ENCODE assay signal across 21 cellular contexts in genomic region chr20:45883100-45883469, GRCh38. TPM values are rescaled to one million over a fixed set of nuclear protein-coding genes. Genes with fewer than 3 reads are reported as not detected.
DNase-seq lines count a peak whose midpoint lies in the region; TF ChIP-seq lines count a peak whose summit lies in the region.
"Had no signal": no experiment of that assay in that cellular context is flagged by ENCODE, and none has a peak within 500 bp of the region (broad histone marks: within the 10 kb centered on the region; RNA-seq: fewer than 3 reads in every experiment).

No MANE protein-coding gene starts in this region.

- H2BK5ac ChIP-seq in H9 (ENCODE audit: insufficient read length, low read length), result no peak overlapping the region

- CTCF ChIA-PET in activated CD4-positive, alpha-beta T cell treated with anti-CD3 and anti-CD28 coated beads, Interleukin-2, amount 10 ng/mL, durations not matched to agents 7 days and 5 days (lab: Charles Lee), result interaction anchor here (0.6 to 1.6 kb wide), 3 partner anchors 9 to 58 kb away, joined by 3 to 4 read pairs (median 4); partner anchors contain the start of gene CTSA

- peaks cover 5% of the 10 kb centered on the region for H3K23me2 ChIP-seq in H9 (ENCODE audit: insufficient read length, low read depth, low read length, poor library complexity, severe bottlenecking)

- H4K8ac ChIP-seq in H9 (replicated peaks; ENCODE audit: insufficient read length, low read depth, low read length), result no peak overlapping the region

- H3K27me3 Mint-ChIP-seq in activated CD4-positive, alpha-beta T cell treated with anti-CD3 and anti-CD28 coated beads, Interleukin-2, amount 10 ng/mL, durations not matched to agents 7 days and 5 days, result no peaks in the 10 kb centered on the region
- no peaks in the 10 kb centered on the region for H3K27me3 Mint-ChIP-seq in H9 (ENCODE audit: low read depth)
- no peaks in the 10 kb centered on the region for H3K27me3 Mint-ChIP-seq in activated naive CD8-positive, alpha-beta T cell treated with anti-CD3 and anti-CD28 coated beads for 36 hours
- H3K27me3 Mint-ChIP-seq in neural progenitor cell (ENCODE audit: insufficient read depth, low read depth), result peaks cover 2% of the 10 kb centered on the region
- H3K27me3 Mint-ChIP-seq: stimulated activated naive CD8-positive, alpha-beta T cell treated with anti-CD3 and anti-CD28 coated beads, Interleukin-15, amount 100 ng/mL, for 72 hours had no signal

- no peak overlapping the region for H3K14ac ChIP-seq in H9 (ENCODE audit: insufficient read depth, low read length)

- WGBS in H9 (ENCODE audit: extremely low coverage, insufficient read length, low lambda C conversion rate), result no CpG with 5 or more reads among the region's 9 CpGs

- H3K27ac ChIP-seq in H9 (ENCODE audit: insufficient read length, low read depth, low read length) (no peak overlapping the region), neural progenitor cell (no peak overlapping the region), brain microvascular endothelial cell (no peak overlapping the region)
- H3K27ac ChIP-seq: esophagus squamous epithelium, left lung, sigmoid colon, upper lobe of left lung, WERI-Rb-1 had no signal

- peaks cover 44% of the 10 kb centered on the region for H3K4me1 Mint-ChIP-seq in activated CD4-positive, alpha-beta T cell treated with anti-CD3 and anti-CD28 coated beads, Interleukin-2, amount 10 ng/mL, durations not matched to agents 7 days and 5 days
- H3K4me1 Mint-ChIP-seq in H9, result peaks cover 5 to 9% of the 10 kb centered on the region in 2 experiments
- H3K4me1 Mint-ChIP-seq in activated naive CD8-positive, alpha-beta T cell treated with anti-CD3 and anti-CD28 coated beads for 36 hours, result peaks cover 44% of the 10 kb centered on the region
- H3K4me1 Mint-ChIP-seq in neural progenitor cell, result peaks cover 20% of the 10 kb centered on the region

- no peak overlapping the region for H3T11ph ChIP-seq in H9 (ENCODE audit: low read length)

- H2BK20ac ChIP-seq in H9 (ENCODE audit: low read depth, low read length, poor library complexity, severe bottlenecking), result no peak overlapping the region

- H3K9ac ChIP-seq in H9 (ENCODE audit: extremely low read depth, insufficient read length, low read length), result no peak overlapping the region
- H3K9ac ChIP-seq in neural progenitor cell, result no peak overlapping the region

- H3K56ac ChIP-seq in H9 (ENCODE audit: insufficient read length, low read depth, low read length), result no peak overlapping the region

- H2AK5ac ChIP-seq in H9 (ENCODE audit: insufficient read length, low read length), result no peak overlapping the region

- H3K4ac ChIP-seq in H9 (ENCODE audit: low read depth, low read length), result no peak overlapping the region

- no peak for TF ChIP-seq CTCF in H9 (conservative IDR thresholded peaks at IDR 0.05)
- no peak for TF ChIP-seq CTCF in neural progenitor cell (IDR thresholded peaks at IDR 0.05)
- no peak for TF ChIP-seq CTCF in GM10266 (IDR thresholded peaks at IDR 0.05; ENCODE audit: control insufficient read depth, insufficient read depth, low read depth, missing control alignments)
- no peak for TF ChIP-seq CTCF in brain microvascular endothelial cell (IDR thresholded peaks at IDR 0.05; ENCODE audit: low read depth, low read length, missing control alignments)

- no peaks in the 10 kb centered on the region for H3K36me3 ChIP-seq in neural progenitor cell
- H3K36me3 ChIP-seq in brain microvascular endothelial cell (replicated peaks), result peaks cover 12% of the 10 kb centered on the region

- H3K79me2 ChIP-seq in H9 (ENCODE audit: insufficient read depth, low read length) (peaks cover 5% of the 10 kb centered on the region; the same call in 1 of the 2 replicates), neural progenitor cell (ENCODE audit: low read depth) (peaks cover 18% of the 10 kb centered on the region)

- POLR2A ChIA-PET in activated CD4-positive, alpha-beta T cell treated with anti-CD3 and anti-CD28 coated beads, Interleukin-2, amount 10 ng/mL, durations not matched to agents 7 days and 5 days (lab: Charles Lee), result no interaction called here

- H3K4me3 Mint-ChIP-seq in activated CD4-positive, alpha-beta T cell treated with anti-CD3 and anti-CD28 coated beads, Interleukin-2, amount 10 ng/mL, durations not matched to agents 7 days and 5 days, result no peak overlapping the region
- H3K4me3 Mint-ChIP-seq in H9 (peak overlapping the region; percentile 12 to 72; a peak in 2 of 5 replicates), neural progenitor cell (peak overlapping the region; percentile 81)
- H3K4me3 Mint-ChIP-seq in activated naive CD8-positive, alpha-beta T cell treated with anti-CD3 and anti-CD28 coated beads for 36 hours, result peak overlapping the region; percentile 8

- H3K9me3 ChIP-seq in H9 (ENCODE audit: control insufficient read depth, low read depth, low read length) (no peaks in the 10 kb centered on the region), neural progenitor cell (ENCODE audit: low read depth) (no peaks in the 10 kb centered on the region)
- H3K9me3 ChIP-seq: adrenal gland, esophagus squamous epithelium, left lung, sigmoid colon, upper lobe of left lung had no signal

- no peak overlapping the region for H3K4me3 ChIP-seq in neural progenitor cell
- no peak overlapping the region for H3K4me3 ChIP-seq in brain microvascular endothelial cell (ENCODE audit: low read depth, low read length)
- H3K4me3 ChIP-seq: adrenal gland, esophagus squamous epithelium, left lung, sigmoid colon, upper lobe of left lung had no signal

- H3K27me3 ChIP-seq in H9 (ENCODE audit: insufficient read depth, low read length), result no peaks in the 10 kb centered on the region
- no peaks in the 10 kb centered on the region for H3K27me3 ChIP-seq in neural progenitor cell
- H3K27me3 ChIP-seq in brain microvascular endothelial cell (replicated peaks), result no peaks in the 10 kb centered on the region
- H3K27me3 ChIP-seq: adrenal gland, esophagus squamous epithelium, left lung, sigmoid colon, upper lobe of left lung had no signal

- H4K91ac ChIP-seq in H9 (ENCODE audit: insufficient read length, low read depth, low read length), result no peak overlapping the region

- no peaks in the 10 kb centered on the region for H3K79me1 ChIP-seq in H9 (ENCODE audit: insufficient read depth, low read depth, low read length, poor library complexity, severe bottlenecking)

- no peak for DNase-seq in activated CD4-positive, alpha-beta T cell treated with anti-CD3 and anti-CD28 coated beads, Interleukin-2, amount 10 ng/mL, durations not matched to agents 7 days and 5 days
- DNase-seq in activated CD4-positive, alpha-beta T cell treated with anti-CD3 and anti-CD28 coated beads for 1 hour, result no peak
- DNase-seq in H9, result no peak
- no peak for DNase-seq in activated naive CD8-positive, alpha-beta T cell treated with anti-CD3 and anti-CD28 coated beads for 36 hours
- DNase-seq in neural progenitor cell (ENCODE audit: low spot score), result no peak
- no peak for DNase-seq in GM10266 (ENCODE audit: extremely low spot score)
- no peak for DNase-seq in SHP77 (lab: John Stamatoyannopoulos, UW)
- no peak for DNase-seq in brain microvascular endothelial cell
- DNase-seq: activated CD8-positive, alpha-beta memory T cell treated with anti-CD3 and anti-CD28 coated beads, Interleukin-2, amount 50 U/mL, for 4 hours; C1 segment of cervical spinal cord; cerebellar nuclear complex; effector CD4-positive, alpha-beta T cell; esophagus squamous epithelium; NCI-H2029; sigmoid colon; stimulated activated naive CD8-positive, alpha-beta T cell treated with anti-CD3 and anti-CD28 coated beads, Interleukin-15, amount 100 ng/mL, for 72 hours; T-helper 1 cell; upper lobe of left lung; WERI-Rb-1 had no signal

- H4K20me1 ChIP-seq in H9 (ENCODE audit: control insufficient read depth, insufficient read depth, insufficient read length) (no peaks in the 10 kb centered on the region), neural progenitor cell (ENCODE audit: low read depth) (no peaks in the 10 kb centered on the region)

- peaks cover 16% of the 10 kb centered on the region for H3F3A ChIP-seq in neural progenitor cell (ENCODE audit: low read depth)

- H3K4me2 ChIP-seq in H9 (ENCODE audit: insufficient read depth, insufficient read length, low read length) (no peak overlapping the region), neural progenitor cell (no peak overlapping the region)

- H3K27ac Mint-ChIP-seq in activated CD4-positive, alpha-beta T cell treated with anti-CD3 and anti-CD28 coated beads, Interleukin-2, amount 10 ng/mL, durations not matched to agents 7 days and 5 days, result peak overlapping the region; percentile 63
- H3K27ac Mint-ChIP-seq in H9 (no peak overlapping the region), neural progenitor cell (no peak overlapping the region)
- H3K27ac Mint-ChIP-seq in activated naive CD8-positive, alpha-beta T cell treated with anti-CD3 and anti-CD28 coated beads for 36 hours, result peak overlapping the region; percentile 60

- H3K4me1 ChIP-seq in H9 (ENCODE audit: insufficient read depth, low read length) (no peaks in the 10 kb centered on the region), neural progenitor cell (peaks cover 4% of the 10 kb centered on the region)

- no peak overlapping the region for H3K23ac ChIP-seq in H9 (ENCODE audit: insufficient read length, low read depth, low read length)

- H2BK12ac ChIP-seq in H9 (ENCODE audit: insufficient read length, low read depth, low read length), result no peak overlapping the region

- H3K18ac ChIP-seq in H9 (ENCODE audit: insufficient read length, low read depth, low read length), result no peak overlapping the region

- no peak overlapping the region for H2BK120ac ChIP-seq in H9 (ENCODE audit: low read depth, low read length, poor library complexity, severe bottlenecking)

- H3K9me3 Mint-ChIP-seq in activated CD4-positive, alpha-beta T cell treated with anti-CD3 and anti-CD28 coated beads, Interleukin-2, amount 10 ng/mL, durations not matched to agents 7 days and 5 days, result no peaks in the 10 kb centered on the region
- H3K9me3 Mint-ChIP-seq in H9, result no peaks in the 10 kb centered on the region; a peak in 1 of 5 replicates
- no peaks in the 10 kb centered on the region for H3K9me3 Mint-ChIP-seq in activated naive CD8-positive, alpha-beta T cell treated with anti-CD3 and anti-CD28 coated beads for 36 hours
- H3K9me3 Mint-ChIP-seq in neural progenitor cell, result no peaks in the 10 kb centered on the region
- H3K9me3 Mint-ChIP-seq: stimulated activated naive CD8-positive, alpha-beta T cell treated with anti-CD3 and anti-CD28 coated beads, Interleukin-15, amount 100 ng/mL, for 72 hours had no signal

- peaks cover 33% of the 10 kb centered on the region for H3K36me3 Mint-ChIP-seq in activated CD4-positive, alpha-beta T cell treated with anti-CD3 and anti-CD28 coated beads, Interleukin-2, amount 10 ng/mL, durations not matched to agents 7 days and 5 days (ENCODE audit: low read depth)
- peaks cover 19 to 32% (median 24%) of the 10 kb centered on the region in 3 experiments for H3K36me3 Mint-ChIP-seq in H9 (ENCODE audit: insufficient read depth in 1 of 3, low read depth in 3 of 3)
- H3K36me3 Mint-ChIP-seq in activated naive CD8-positive, alpha-beta T cell treated with anti-CD3 and anti-CD28 coated beads for 36 hours, result peaks cover 21% of the 10 kb centered on the region
- peaks cover 13% of the 10 kb centered on the region for H3K36me3 Mint-ChIP-seq in neural progenitor cell

- in situ Hi-C loops in brain microvascular endothelial cell (cut with HindIII; ENCODE audit: low pct_ligation_motif_present, low sequenced_read_pairs), result no loop called here

- H2BK15ac ChIP-seq in H9 (ENCODE audit: low read depth, low read length), result no peak overlapping the region

- no peak overlapping the region for H4K5ac ChIP-seq in H9 (ENCODE audit: insufficient read length, low read depth, low read length)

- H2AFZ ChIP-seq in H9 (ENCODE audit: low read length), result no peak overlapping the region
- no peak overlapping the region for H2AFZ ChIP-seq in neural progenitor cell (replicated peaks)

RNA-seq across cellular contexts. Expression of gene ZSWIM1, which starts 2.1 kb away (rescaled TPM):
- 10 to 100 TPM in 1 of 2 experiments, 1 to 10 TPM in 1; 9.8 to 11.5 TPM for total RNA-seq in activated CD4-positive, alpha-beta T cell treated with anti-CD3 and anti-CD28 coated beads, Interleukin-2, amount 10 ng/mL, durations not matched to agents 7 days and 5 days
- total RNA-seq in H9 (2021) (12.0 and 13.0 TPM in 2 replicates), neural progenitor cell (ENCODE audit: low replicate concordance) (10.7 and 16.6 TPM in 2 replicates)
- total RNA-seq in activated naive CD8-positive, alpha-beta T cell treated with anti-CD3 and anti-CD28 coated beads for 36 hours, result 10 to 100 TPM; 10.6 to 11.1 TPM

RNA-seq across cellular contexts. Expression of gene SPATA25, which starts 4.3 kb away (rescaled TPM):
- under 1 TPM; 0.56 to 0.84 TPM for total RNA-seq in activated CD4-positive, alpha-beta T cell treated with anti-CD3 and anti-CD28 coated beads, Interleukin-2, amount 10 ng/mL, durations not matched to agents 7 days and 5 days
- total RNA-seq in H9 (2021) (1.8 and 2.4 TPM in 2 replicates), neural progenitor cell (ENCODE audit: low replicate concordance) (0.43 and 0.54 TPM in 2 replicates)
- 1 to 10 TPM in 1 of 2 experiments, under 1 TPM in 1; 0.90 to 1.0 TPM for total RNA-seq in activated naive CD8-positive, alpha-beta T cell treated with anti-CD3 and anti-CD28 coated beads for 36 hours

RNA-seq across cellular contexts. Expression of gene NEURL2, which starts 7.9 kb away (rescaled TPM):
- total RNA-seq in activated CD4-positive, alpha-beta T cell treated with anti-CD3 and anti-CD28 coated beads, Interleukin-2, amount 10 ng/mL, durations not matched to agents 7 days and 5 days, result 1 to 10 TPM; 2.6 TPM
- total RNA-seq in H9 (2021) (5.4 and 5.8 TPM in 2 replicates), neural progenitor cell (ENCODE audit: low replicate concordance) (0.24 and 1.2 TPM in 2 replicates)
- 1 to 10 TPM; 2.5 to 3.1 TPM for total RNA-seq in activated naive CD8-positive, alpha-beta T cell treated with anti-CD3 and anti-CD28 coated beads for 36 hours

RNA-seq across cellular contexts. Expression of gene CTSA, which starts 8.1 kb away (rescaled TPM):
- total RNA-seq in activated CD4-positive, alpha-beta T cell treated with anti-CD3 and anti-CD28 coated beads, Interleukin-2, amount 10 ng/mL, durations not matched to agents 7 days and 5 days, result 10 to 100 TPM; 64.9 to 76.3 TPM
- 59.6 and 64.4 TPM in 2 replicates for total RNA-seq in H9 (2021)
- total RNA-seq in activated naive CD8-positive, alpha-beta T cell treated with anti-CD3 and anti-CD28 coated beads for 36 hours, result 10 to 100 TPM; 45.2 to 45.7 TPM
- total RNA-seq in neural progenitor cell (ENCODE audit: low replicate concordance), result 15.1 and 30.9 TPM in 2 replicates

RNA-seq across cellular contexts. Expression of gene ZSWIM3, which starts 25.7 kb away (rescaled TPM):
- total RNA-seq in activated CD4-positive, alpha-beta T cell treated with anti-CD3 and anti-CD28 coated beads, Interleukin-2, amount 10 ng/mL, durations not matched to agents 7 days and 5 days, result 1 to 10 TPM; 6.2 to 6.4 TPM
- total RNA-seq in H9 (2021) (8.0 and 8.2 TPM in 2 replicates), neural progenitor cell (ENCODE audit: low replicate concordance) (3.7 and 5.4 TPM in 2 replicates)
- total RNA-seq in activated naive CD8-positive, alpha-beta T cell treated with anti-CD3 and anti-CD28 coated beads for 36 hours, result 1 to 10 TPM; 3.5 to 3.8 TPM

Comparison
In these comparisons a context has a peak if more than half of its experiments do, and no peak if none do; other contexts are left out.
1. H3K27ac Mint-ChIP-seq: peak in activated CD4-positive, alpha-beta T cell treated with anti-CD3 and anti-CD28 coated beads, Interleukin-2, amount 10 ng/mL, durations not matched to agents 7 days and 5 days (single experiment) and activated naive CD8-positive, alpha-beta T cell treated with anti-CD3 and anti-CD28 coated beads for 36 hours (single experiment); none in H9 (0 of 3) and neural progenitor cell (single experiment).